ENCODE assay signal across 23 cellular contexts in genomic region chr11:78651136-78651775, GRCh38.
A peak's percentile ranks its signal among the peaks of the same experiment; 100 is the strongest.
DNase-seq lines count a peak whose midpoint lies in the region; ATAC-seq and TF ChIP-seq lines count a peak whose summit lies in the region.
"Had no signal": no experiment of that assay in that cellular context is flagged by ENCODE, and none has a peak within 500 bp of the region (broad histone marks: within the 10 kb centered on the region; RNA-seq: fewer than 3 reads in every experiment).

No MANE protein-coding gene starts in this region.

- ATAC-seq in activated CD8-positive, alpha-beta T cell treated with anti-CD3 and anti-CD28 coated beads, Interleukin-2, amount 10 ng/mL, durations not matched to agents 7 days and 5 days: no peak
- ATAC-seq: gastrocnemius medialis had no signal

- H3F3A ChIP-seq in neural progenitor cell (ENCODE audit: low read depth): no peaks in the 10 kb centered on the region

- TF ChIP-seq POLR2A in esophagus muscularis mucosa (IDR thresholded peaks at IDR 0.05; ENCODE audit: low read depth) (no peak), Peyer's patch (IDR thresholded peaks at IDR 0.05) (no peak)

- intact Hi-C loops in activated CD4-positive, alpha-beta T cell treated with anti-CD3 and anti-CD28 coated beads, Interleukin-2, amount 10 ng/mL, durations not matched to agents 24 days and 14 days (cut with micrococcal nuclease): no loop called here
- intact Hi-C loops in esophagus muscularis mucosa (cut with DNase I): no loop called here

- H3K9me3 ChIP-seq in esophagus muscularis mucosa: no peaks in the 10 kb centered on the region
- H3K9me3 ChIP-seq in neural progenitor cell (ENCODE audit: low read depth): no peaks in the 10 kb centered on the region
- no peaks in the 10 kb centered on the region for H3K9me3 ChIP-seq in Peyer's patch
- H3K9me3 ChIP-seq: adrenal gland, gastrocnemius medialis had no signal

- H3K4me3 Mint-ChIP-seq in activated CD4-positive, alpha-beta T cell treated with anti-CD3 and anti-CD28 coated beads, Interleukin-2, amount 10 ng/mL, durations not matched to agents 24 days and 14 days: peak overlapping the region; percentile 12
- H3K4me3 Mint-ChIP-seq in activated CD8-positive, alpha-beta T cell treated with anti-CD3 and anti-CD28 coated beads, Interleukin-2, amount 10 ng/mL, durations not matched to agents 7 days and 5 days: no peak overlapping the region
- H3K4me3 Mint-ChIP-seq in neural progenitor cell: no peak overlapping the region
- H3K4me3 Mint-ChIP-seq: activated B cell treated with CpG ODN at 0.5 μM for 24 hours, HFFc6, nephron had no signal

- TF ChIP-seq EP300 in esophagus muscularis mucosa (IDR thresholded peaks at IDR 0.05): no peak

- CTCF ChIA-PET in activated CD8-positive, alpha-beta T cell treated with anti-CD3 and anti-CD28 coated beads, Interleukin-2, amount 10 ng/mL, durations not matched to agents 7 days and 5 days (lab: Charles Lee): no interaction called here

- no peaks in the 10 kb centered on the region for H3K27me3 Mint-ChIP-seq in activated CD4-positive, alpha-beta T cell treated with anti-CD3 and anti-CD28 coated beads, Interleukin-2, amount 10 ng/mL, durations not matched to agents 24 days and 14 days
- no peaks in the 10 kb centered on the region for H3K27me3 Mint-ChIP-seq in activated CD8-positive, alpha-beta T cell treated with anti-CD3 and anti-CD28 coated beads, Interleukin-2, amount 10 ng/mL, durations not matched to agents 7 days and 5 days (ENCODE audit: low read depth)
- peaks cover 3% of the 10 kb centered on the region for H3K27me3 Mint-ChIP-seq in neural progenitor cell (ENCODE audit: insufficient read depth, low read depth)

- no peak overlapping the region for H3K4me2 ChIP-seq in neural progenitor cell

- H3K27me3 ChIP-seq in esophagus muscularis mucosa: no peaks in the 10 kb centered on the region
- H3K27me3 ChIP-seq in neural progenitor cell: no peaks in the 10 kb centered on the region
- H3K27me3 ChIP-seq in Peyer's patch: no peaks in the 10 kb centered on the region
- H3K27me3 ChIP-seq: adrenal gland, dorsolateral prefrontal cortex, gastrocnemius medialis had no signal

- H3K36me3 ChIP-seq in esophagus muscularis mucosa (no peaks in the 10 kb centered on the region), neural progenitor cell (no peaks in the 10 kb centered on the region), Peyer's patch (no peaks in the 10 kb centered on the region)
- H3K36me3 ChIP-seq: adrenal gland, gastrocnemius medialis had no signal

- POLR2A ChIA-PET in activated CD8-positive, alpha-beta T cell treated with anti-CD3 and anti-CD28 coated beads, Interleukin-2, amount 10 ng/mL, durations not matched to agents 7 days and 5 days (lab: Charles Lee): no interaction called here

- no peaks in the 10 kb centered on the region for H3K9me3 Mint-ChIP-seq in activated CD4-positive, alpha-beta T cell treated with anti-CD3 and anti-CD28 coated beads, Interleukin-2, amount 10 ng/mL, durations not matched to agents 24 days and 14 days
- H3K9me3 Mint-ChIP-seq in activated CD8-positive, alpha-beta T cell treated with anti-CD3 and anti-CD28 coated beads, Interleukin-2, amount 10 ng/mL, durations not matched to agents 7 days and 5 days (ENCODE audit: insufficient read depth): no peaks in the 10 kb centered on the region
- H3K9me3 Mint-ChIP-seq in neural progenitor cell: no peaks in the 10 kb centered on the region
- H3K9me3 Mint-ChIP-seq: activated B cell treated with CpG ODN at 0.5 μM for 24 hours, HFFc6, nephron had no signal

- H3K4me3 ChIP-seq in esophagus muscularis mucosa: no peak overlapping the region
- H3K4me3 ChIP-seq in neural progenitor cell: no peak overlapping the region
- no peak overlapping the region for H3K4me3 ChIP-seq in Peyer's patch
- H3K4me3 ChIP-seq: adrenal gland, dorsolateral prefrontal cortex, gastrocnemius medialis, SK-N-MC had no signal

- peaks cover 36% of the 10 kb centered on the region for H3K4me1 Mint-ChIP-seq in activated CD4-positive, alpha-beta T cell treated with anti-CD3 and anti-CD28 coated beads, Interleukin-2, amount 10 ng/mL, durations not matched to agents 24 days and 14 days
- H3K4me1 Mint-ChIP-seq in activated CD8-positive, alpha-beta T cell treated with anti-CD3 and anti-CD28 coated beads, Interleukin-2, amount 10 ng/mL, durations not matched to agents 7 days and 5 days (ENCODE audit: low read depth): no peaks in the 10 kb centered on the region
- peaks cover 25% of the 10 kb centered on the region for H3K4me1 Mint-ChIP-seq in neural progenitor cell
- H3K4me1 Mint-ChIP-seq: activated B cell treated with CpG ODN at 0.5 μM for 24 hours had no signal

- H3K9ac ChIP-seq in neural progenitor cell: no peak overlapping the region
- H3K9ac ChIP-seq: parathyroid adenoma had no signal

- no peaks in the 10 kb centered on the region for H4K20me1 ChIP-seq in neural progenitor cell (ENCODE audit: low read depth)

- DNase-seq in activated CD4-positive, alpha-beta T cell treated with anti-CD3 and anti-CD28 coated beads, Interleukin-2, amount 10 ng/mL, durations not matched to agents 24 days and 14 days: no peak
- DNase-seq in activated CD4-positive, alpha-beta T cell treated with anti-CD3 and anti-CD28 coated beads for 4 hours: no peak
- peak; percentile 14 for DNase-seq in activated CD8-positive, alpha-beta T cell treated with anti-CD3 and anti-CD28 coated beads, Interleukin-2, amount 10 ng/mL, durations not matched to agents 7 days and 5 days
- DNase-seq in esophagus muscularis mucosa (ENCODE audit: extremely low spot score): peak; percentile 88
- peak; percentile 7 for DNase-seq in neural progenitor cell (ENCODE audit: low spot score)
- DNase-seq in Peyer's patch: no peak
- DNase-seq in C1 segment of cervical spinal cord (lab: John Stamatoyannopoulos, UW): no peak
- no peak for DNase-seq in NCI-H446 treated with DMSO at 0.1 percent for 48 hours (lab: John Stamatoyannopoulos, UW)
- DNase-seq: 8988T; activated B cell treated with CpG ODN at 0.5 μM for 24 hours; activated naive CD4-positive, alpha-beta T cell; activated T-cell treated with anti-CD3 and anti-CD28 coated beads for 4 hours; cerebellar nuclear complex; dorsolateral prefrontal cortex; gastrocnemius medialis; HFFc6; mammary epithelial cell; small intestine; stimulated activated naive CD4-positive, alpha-beta T cell had no signal

- no peak overlapping the region for H2AFZ ChIP-seq in neural progenitor cell (replicated peaks)
- H2AFZ ChIP-seq: parathyroid adenoma had no signal

- TF ChIP-seq CTCF in esophagus muscularis mucosa (IDR thresholded peaks at IDR 0.05) (no peak), neural progenitor cell (IDR thresholded peaks at IDR 0.05) (no peak), Peyer's patch (IDR thresholded peaks at IDR 0.05) (no peak)

- H3K79me2 ChIP-seq in neural progenitor cell (ENCODE audit: low read depth): no peaks in the 10 kb centered on the region
- H3K79me2 ChIP-seq: parathyroid adenoma had no signal

- 71% methylated on average over 13 of the region's 13 CpGs for WGBS in esophagus muscularis mucosa

- H3K27ac ChIP-seq in esophagus muscularis mucosa (replicated peaks in 1 of 4) (no peak overlapping the region), neural progenitor cell (no peak overlapping the region), Peyer's patch (no peak overlapping the region)
- H3K27ac ChIP-seq: adrenal gland, dorsolateral prefrontal cortex, gastrocnemius medialis, parathyroid adenoma, SK-N-MC had no signal

- no peaks in the 10 kb centered on the region for H3K4me1 ChIP-seq in esophagus muscularis mucosa
- peaks cover 18% of the 10 kb centered on the region for H3K4me1 ChIP-seq in neural progenitor cell
- no peaks in the 10 kb centered on the region for H3K4me1 ChIP-seq in Peyer's patch
- H3K4me1 ChIP-seq: adrenal gland, gastrocnemius medialis, parathyroid adenoma had no signal

- H3K36me3 Mint-ChIP-seq in activated CD4-positive, alpha-beta T cell treated with anti-CD3 and anti-CD28 coated beads, Interleukin-2, amount 10 ng/mL, durations not matched to agents 24 days and 14 days (ENCODE audit: low read depth): no peaks in the 10 kb centered on the region
- no peaks in the 10 kb centered on the region for H3K36me3 Mint-ChIP-seq in activated CD8-positive, alpha-beta T cell treated with anti-CD3 and anti-CD28 coated beads, Interleukin-2, amount 10 ng/mL, durations not matched to agents 7 days and 5 days (ENCODE audit: low read depth)
- H3K36me3 Mint-ChIP-seq in neural progenitor cell: peaks cover 6% of the 10 kb centered on the region

- H3K27ac Mint-ChIP-seq in activated CD4-positive, alpha-beta T cell treated with anti-CD3 and anti-CD28 coated beads, Interleukin-2, amount 10 ng/mL, durations not matched to agents 24 days and 14 days: peak overlapping the region; percentile 81
- no peak overlapping the region for H3K27ac Mint-ChIP-seq in activated CD8-positive, alpha-beta T cell treated with anti-CD3 and anti-CD28 coated beads, Interleukin-2, amount 10 ng/mL, durations not matched to agents 7 days and 5 days
- H3K27ac Mint-ChIP-seq in neural progenitor cell: peak overlapping the region; percentile 47
- H3K27ac Mint-ChIP-seq: activated B cell treated with CpG ODN at 0.5 μM for 24 hours, HFFc6, nephron had no signal

Comparison
In these comparisons a context has a peak if more than half of its experiments do, and no peak if none do; other contexts are left out.
1. DNase-seq: peak in activated CD8-positive, alpha-beta T cell treated with anti-CD3 and anti-CD28 coated beads, Interleukin-2, amount 10 ng/mL, durations not matched to agents 7 days and 5 days (single experiment), esophagus muscularis mucosa (single experiment) and neural progenitor cell (single experiment); none in activated CD4-positive, alpha-beta T cell treated with anti-CD3 and anti-CD28 coated beads, Interleukin-2, amount 10 ng/mL, durations not matched to agents 24 days and 14 days (single experiment), activated CD4-positive, alpha-beta T cell treated with anti-CD3 and anti-CD28 coated beads for 4 hours (0 of 2), Peyer's patch (0 of 3), C1 segment of cervical spinal cord (0 of 14) and NCI-H446 treated with DMSO at 0.1 percent for 48 hours (single experiment).